In genomic region chr1:20366766-20367602, GRCh38 we compare ENCODE assay signal across 8 cellular contexts.
DNase-seq lines count a peak whose midpoint lies in the region; ATAC-seq, FAIRE-seq and TF ChIP-seq lines count a peak whose summit lies in the region.

No MANE protein-coding gene starts in this region.

- H3K36me3 Mint-ChIP-seq in activated naive CD4-positive, alpha-beta T cell treated with anti-CD3 and anti-CD28 coated beads for 36 hours (ENCODE audit: low read depth), result no peaks in the 10 kb centered on the region
- no peaks in the 10 kb centered on the region for H3K36me3 Mint-ChIP-seq in glutamatergic neuron (ENCODE audit: unreplicated experiment)

- H3K27ac Mint-ChIP-seq in activated naive CD4-positive, alpha-beta T cell treated with anti-CD3 and anti-CD28 coated beads for 36 hours, result no peak overlapping the region
- H3K27ac Mint-ChIP-seq in glutamatergic neuron (ENCODE audit: unreplicated experiment), result no peak overlapping the region

- CTCF ChIA-PET in activated naive CD4-positive, alpha-beta T cell treated with anti-CD3 and anti-CD28 coated beads for 36 hours (lab: Charles Lee), result interaction anchor here (0.6 to 0.7 kb wide), 2 partner anchors 165 to 421 kb away, joined by 3 read pairs; no protein-coding TSS in a partner anchor

- no peak overlapping the region for H3K4me3 Mint-ChIP-seq in activated naive CD4-positive, alpha-beta T cell treated with anti-CD3 and anti-CD28 coated beads for 36 hours
- H3K4me3 Mint-ChIP-seq in glutamatergic neuron (ENCODE audit: unreplicated experiment), result peak overlapping the region; percentile 81

- TF ChIP-seq POLR2A in esophagus squamous epithelium (IDR thresholded peaks at IDR 0.05), result no peak

- intact Hi-C loops in activated naive CD4-positive, alpha-beta T cell treated with anti-CD3 and anti-CD28 coated beads for 36 hours (cut with micrococcal nuclease), result no loop called here
- intact Hi-C loops in posterior vena cava (cut with DNase I), result no loop called here
- intact Hi-C loops in esophagus squamous epithelium (cut with DNase I), result no loop called here

- H3K36me3 ChIP-seq in esophagus squamous epithelium, result no peaks in the 10 kb centered on the region

- no peaks in the 10 kb centered on the region for H3K9me3 ChIP-seq in esophagus squamous epithelium

- ATAC-seq in GM19452 (IDR thresholded peaks at IDR 0.05; ENCODE audit: unreplicated experiment), result no peak

- H3K27me3 Mint-ChIP-seq in activated naive CD4-positive, alpha-beta T cell treated with anti-CD3 and anti-CD28 coated beads for 36 hours (ENCODE audit: low read depth), result peaks cover 59% of the 10 kb centered on the region
- H3K27me3 Mint-ChIP-seq in glutamatergic neuron (ENCODE audit: unreplicated experiment), result peaks cover 16% of the 10 kb centered on the region

- peaks cover 0 to 96% (median 7%) of the 10 kb centered on the region in 4 donors for H3K27me3 ChIP-seq in esophagus squamous epithelium

- peaks cover 6% of the 10 kb centered on the region for H3K4me1 Mint-ChIP-seq in activated naive CD4-positive, alpha-beta T cell treated with anti-CD3 and anti-CD28 coated beads for 36 hours (ENCODE audit: low read depth)
- H3K4me1 Mint-ChIP-seq in glutamatergic neuron (ENCODE audit: low read depth, unreplicated experiment), result peaks cover 14% of the 10 kb centered on the region

- H3K9me3 Mint-ChIP-seq in activated naive CD4-positive, alpha-beta T cell treated with anti-CD3 and anti-CD28 coated beads for 36 hours, result no peaks in the 10 kb centered on the region
- peaks cover 3% of the 10 kb centered on the region for H3K9me3 Mint-ChIP-seq in glutamatergic neuron (ENCODE audit: unreplicated experiment)

- H3K4me1 ChIP-seq in esophagus squamous epithelium, result peaks cover 0 to 19% (median 13%) of the 10 kb centered on the region in 3 donors

- DNase-seq in activated naive CD4-positive, alpha-beta T cell treated with anti-CD3 and anti-CD28 coated beads for 36 hours, result peak; percentile 33
- no peak for DNase-seq in activated naive CD4-positive, alpha-beta T cell (lab: John Stamatoyannopoulos, UW)
- DNase-seq in SK-N-DZ (ENCODE audit: low spot score) (peak; percentile 30), glutamatergic neuron (peak; percentile 81), posterior vena cava (ENCODE audit: low spot score) (peak; percentile 75), esophagus squamous epithelium (lab: John Stamatoyannopoulos, UW) (no peak), D721Med (ENCODE audit: insufficient read length, low spot score) (no peak)

- 3 to 4% methylated on average over 27 to 33 of the region's 42 CpGs for WGBS in esophagus squamous epithelium, 2 donors

- FAIRE-seq in D721Med (lab: Jason Lieb, UNC), result no peak

- TF ChIP-seq CTCF in glutamatergic neuron (IDR thresholded peaks at IDR 0.05; ENCODE audit: partially characterized antibody, unreplicated experiment), result peak; percentile 66
- peak in 2 of 6 experiments; percentile 10 to 45 for TF ChIP-seq CTCF in esophagus squamous epithelium (IDR thresholded peaks at IDR 0.05)
- TF ChIP-seq CTCF in D721Med (IDR thresholded peaks at IDR 0.05; ENCODE audit: insufficient read depth, missing control alignments), result no peak

- H3K27ac ChIP-seq in esophagus squamous epithelium, result no peak overlapping the region

- H3K4me3 ChIP-seq in esophagus squamous epithelium, result peak overlapping the region in 2 of 4 donors; percentile 34 to 51

Comparison
In these comparisons a context has a peak if more than half of its experiments do, and no peak if none do; other contexts are left out.
1. DNase-seq: peak in activated naive CD4-positive, alpha-beta T cell treated with anti-CD3 and anti-CD28 coated beads for 36 hours (single experiment), SK-N-DZ (single experiment), glutamatergic neuron (single experiment) and posterior vena cava (single experiment); none in activated naive CD4-positive, alpha-beta T cell (0 of 4), esophagus squamous epithelium (single experiment) and D721Med (single experiment).